ENCODE assay signal across 11 cellular contexts in genomic region chr17:40349477-40350409, GRCh38. TPM values are rescaled to one million over a fixed set of nuclear protein-coding genes. Genes with fewer than 3 reads are reported as not detected.
DNase-seq lines count a peak whose midpoint lies in the region; ATAC-seq, FAIRE-seq and TF ChIP-seq lines count a peak whose summit lies in the region.
"Had no signal": no experiment of that assay in that cellular context is flagged by ENCODE, and none has a peak within 500 bp of the region (broad histone marks: within the 10 kb centered on the region; RNA-seq: fewer than 3 reads in every experiment).

No MANE protein-coding gene starts in this region.

- H3K27me3 Mint-ChIP-seq in naive thymus-derived CD4-positive, alpha-beta T cell = no peaks in the 10 kb centered on the region

- no peaks in the 10 kb centered on the region for H3K9me3 ChIP-seq in A549
- H3K9me3 ChIP-seq in esophagus (ENCODE audit: control insufficient read depth in 2 of 2, insufficient read depth in 1 of 2, low read depth in 1 of 2, low read length in 1 of 2) = no peaks in the 10 kb centered on the region
- no peaks in the 10 kb centered on the region for H3K9me3 ChIP-seq in naive thymus-derived CD4-positive, alpha-beta T cell (ENCODE audit: control insufficient read depth in 2 of 3, low read length in 3 of 3)
- H3K9me3 ChIP-seq in ascending aorta = no peaks in the 10 kb centered on the region

- H3K4me2 ChIP-seq in A549 = peak overlapping the region; percentile 12; the same call in 1 of the 3 replicates

- H3K27ac Mint-ChIP-seq in naive thymus-derived CD4-positive, alpha-beta T cell = peak overlapping the region in 8 of 9 donors; percentile 25 to 90 (median 65)

- WGBS in A549 (ENCODE audit: missing lambda C conversion rate) = 79% methylated on average over 23 of the region's 23 CpGs
- 28 to 49% methylated on average over 23 of the region's 23 CpGs for WGBS in esophagus, 2 donors

- H3K4me1 ChIP-seq in A549 (peaks cover 92% of the 10 kb centered on the region), esophagus (ENCODE audit: control insufficient read depth in 2 of 2, insufficient read depth in 2 of 2, low read length in 1 of 2) (peaks cover 10 to 40% of the 10 kb centered on the region in 2 donors), ascending aorta (peaks cover 29 to 50% of the 10 kb centered on the region in 2 donors)
- peaks cover 30 to 34% of the 10 kb centered on the region in 2 donors for H3K4me1 ChIP-seq in naive thymus-derived CD4-positive, alpha-beta T cell (ENCODE audit: control insufficient read depth in 2 of 2, insufficient read depth in 2 of 2, low read length in 2 of 2)

- no peak for ATAC-seq in A549
- ATAC-seq in naive thymus-derived CD4-positive, alpha-beta T cell = no peak

- no peak for DNase-seq in A549 (ENCODE audit: low read depth in 1 of 2, low spot score in 1 of 2)
- DNase-seq in NCI-H226 = peak; percentile 42
- DNase-seq in naive thymus-derived CD4-positive, alpha-beta T cell = no peak
- DNase-seq in UCSD-AML1 (lab: John Stamatoyannopoulos, UW; ENCODE audit: unreplicated experiment) = no peak
- DNase-seq in stimulated activated CD4-positive, alpha-beta T cell treated with anti-CD3 and anti-CD28 coated beads, Interleukin-4, amount 100 ng/mL, for 1 hour = no peak
- no peak for DNase-seq in stimulated activated CD4-positive, alpha-beta T cell treated with anti-CD3 and anti-CD28 coated beads, Interleukin-12 subunit alpha, Interleukin-12 subunit beta, amount 100 ng/mL, for 4 hours
- DNase-seq in ascending aorta (ENCODE audit: low spot score in 2 of 2) = no peak
- DNase-seq: NCI-H2081 treated with DMSO at 0.1 percent for 48 hours had no signal

- no peak for TF ChIP-seq EP300 in A549 (IDR thresholded peaks at IDR 0.05)

- peaks cover 14 to 63% (median 44%) of the 10 kb centered on the region in 7 donors for H3K4me1 Mint-ChIP-seq in naive thymus-derived CD4-positive, alpha-beta T cell

- no peak for FAIRE-seq in A549 (lab: Jason Lieb, UNC)
- FAIRE-seq: D721Med had no signal

- H3K36me3 ChIP-seq in esophagus (ENCODE audit: control insufficient read depth in 2 of 2, insufficient read depth in 2 of 2, low read length in 1 of 2) (peaks cover 6 to 16% of the 10 kb centered on the region in 2 donors), ascending aorta (peaks cover 30 to 51% of the 10 kb centered on the region in 2 donors)
- peaks cover 2 to 58% (median 4%) of the 10 kb centered on the region in 3 experiments for H3K36me3 ChIP-seq in naive thymus-derived CD4-positive, alpha-beta T cell (ENCODE audit: control insufficient read depth in 2 of 3, insufficient read depth in 3 of 3, low read length in 3 of 3)

- no peaks in the 10 kb centered on the region for H3K9me3 Mint-ChIP-seq in naive thymus-derived CD4-positive, alpha-beta T cell

- POLR2A ChIA-PET in A549 (lab: Yijun Ruan, JAX) = no interaction called here
- POLR2A ChIA-PET in naive thymus-derived CD4-positive, alpha-beta T cell (lab: Charles Lee) = interaction anchor here (34.9 kb wide), 1 partner anchor 34 kb away, joined by 742 read pairs; the partner anchor contains the start of gene RARA

- peak overlapping the region in 1 of 10 donors; percentile 5 for H3K4me3 Mint-ChIP-seq in naive thymus-derived CD4-positive, alpha-beta T cell

- H3K27me3 ChIP-seq in esophagus (ENCODE audit: control insufficient read depth in 1 of 2, insufficient read depth in 2 of 2, low read length in 2 of 2) (no peaks in the 10 kb centered on the region), ascending aorta (no peaks in the 10 kb centered on the region)
- no peaks in the 10 kb centered on the region for H3K27me3 ChIP-seq in naive thymus-derived CD4-positive, alpha-beta T cell (ENCODE audit: control insufficient read depth in 2 of 2, insufficient read depth in 2 of 2, low read length in 2 of 2)

- CTCF ChIA-PET in A549 (lab: Yijun Ruan, JAX) = interaction anchor here (0.6 to 40.3 kb wide), 4 partner anchors 8 to 131 kb away, joined by 3 to 2395 read pairs (median 120); partner anchors contain the start of genes CDC6, RARA and WIPF2
- CTCF ChIA-PET in naive thymus-derived CD4-positive, alpha-beta T cell (lab: Charles Lee) = interaction anchor here (11.9 kb wide), 1 partner anchor 45 kb away, joined by 233 read pairs; no protein-coding TSS in a partner anchor

- intact Hi-C loops in naive thymus-derived CD4-positive, alpha-beta T cell (cut with micrococcal nuclease) = no loop called here
- intact Hi-C loops in ascending aorta (cut with DNase I) = no loop called here

- TF ChIP-seq CTCF in A549 (IDR thresholded peaks at IDR 0.05) (no peak), ascending aorta (IDR thresholded peaks at IDR 0.05) (no peak)

- no peak overlapping the region for H3K4me3 ChIP-seq in A549
- no peak overlapping the region for H3K4me3 ChIP-seq in esophagus (ENCODE audit: low read depth in 1 of 2, low read length in 2 of 2)
- no peak overlapping the region for H3K4me3 ChIP-seq in naive thymus-derived CD4-positive, alpha-beta T cell (ENCODE audit: low read length)
- H3K4me3 ChIP-seq in ascending aorta = no peak overlapping the region

- peaks cover 6 to 16% (median 7%) of the 10 kb centered on the region in 5 donors for H3K36me3 Mint-ChIP-seq in naive thymus-derived CD4-positive, alpha-beta T cell

- TF ChIP-seq RAD21 in A549 (conservative IDR thresholded peaks at IDR 0.05 in 1 of 2, IDR thresholded peaks at IDR 0.05 in 1 of 2) = no peak

- no peak for TF ChIP-seq POLR2A in A549 (IDR thresholded peaks at IDR 0.05; ENCODE audit: low read length)

- H3K27ac ChIP-seq in A549 (peak overlapping the region in 1 of 2 experiments; percentile 76; a peak in 2 of 6 replicates), esophagus (ENCODE audit: low read depth in 2 of 2, low read length in 1 of 2) (peak overlapping the region; percentile 44 to 77), ascending aorta (peak overlapping the region in 1 of 2 donors; percentile 7)
- H3K27ac ChIP-seq in naive thymus-derived CD4-positive, alpha-beta T cell (ENCODE audit: low read depth, low read length) = no peak overlapping the region
- H3K27ac ChIP-seq: VCaP had no signal

TF ChIP-seq in A549, 52 proteins besides CTCF, POLR2A, EP300 and RAD21:
- TF ChIP-seq SMC3 (IDR thresholded peaks at IDR 0.05) = no peak
- no peak for TF ChIP-seq RFX5 (IDR thresholded peaks at IDR 0.05)
- TF ChIP-seq RNF2 (IDR thresholded peaks at IDR 0.05; ENCODE audit: borderline replicate concordance, low read depth) = no peak
- no peak for TF ChIP-seq PHF8 (IDR thresholded peaks at IDR 0.05; ENCODE audit: borderline replicate concordance, low read depth)
- no peak for TF ChIP-seq FOSL2 (IDR thresholded peaks at IDR 0.05)
- no peak for TF ChIP-seq FOSL2 (CRISPR knock-in tag; IDR thresholded peaks at IDR 0.05)
- no peak for TF ChIP-seq JUNB (IDR thresholded peaks at IDR 0.05)
- no peak for TF ChIP-seq KDM5A (IDR thresholded peaks at IDR 0.05)

RNA-seq across cellular contexts. Expression of gene GJD3, which starts 14.8 kb away (rescaled TPM):
- polyA plus RNA-seq in A549 (2011; rRNA removed) (0.09 TPM in 1 of 2 replicates, not detected in the other), A549 (2017; fragmentation: RNase III; extraction: RNeasy Plus Mini Kit Qiagen cat#74134 plus additional on column Dnase treatment) (0.40 to 1.2 TPM (median 0.70 TPM) in 3 replicates), esophagus (1 to 10 TPM in 1 of 2 donors, under 1 TPM in 1; 0.68 to 1.0 TPM)
- 0.21 and 0.41 TPM in 2 replicates for polyA plus RNA-seq in A549 (2012; cell fraction: cytosol; rRNA removed)
- 0.36 and 0.82 TPM in 2 replicates for polyA plus RNA-seq in A549 (2012; cell fraction: nucleus; rRNA removed)
- not detected in 2 replicates for polyA minus RNA-seq in A549 (2011; rRNA and poly(A)+ RNA removed)
- under 1 TPM in 1 of 5 experiments, not detected in 4; 0.27 TPM for total RNA-seq in naive thymus-derived CD4-positive, alpha-beta T cell
- polyA plus RNA-seq in naive thymus-derived CD4-positive, alpha-beta T cell = not detected
- not detected for total RNA-seq in ascending aorta

RNA-seq across cellular contexts. Expression of gene RARA, which starts 40.8 kb away (rescaled TPM):
- polyA plus RNA-seq in A549 (2011; rRNA removed) = 8.6 and 9.9 TPM in 2 replicates
- 6.5 and 11.0 TPM in 2 replicates for polyA plus RNA-seq in A549 (2012; cell fraction: cytosol; rRNA removed)
- polyA plus RNA-seq in A549 (2012; cell fraction: nucleus; rRNA removed) = 17.6 and 21.1 TPM in 2 replicates
- polyA plus RNA-seq in A549 (2017; fragmentation: RNase III; extraction: RNeasy Plus Mini Kit Qiagen cat#74134 plus additional on column Dnase treatment) = 17.2 to 18.5 TPM (median 17.9 TPM) in 3 replicates
- polyA minus RNA-seq in A549 (2011; rRNA and poly(A)+ RNA removed) = 11.6 and 12.9 TPM in 2 replicates
- polyA plus RNA-seq in esophagus = 1 to 10 TPM; 5.2 to 6.6 TPM
- total RNA-seq in naive thymus-derived CD4-positive, alpha-beta T cell = 100 to 1,000 TPM in 1 of 5 experiments, 10 to 100 TPM in 4; 40.0 to 115 (median 43.8) TPM
- polyA plus RNA-seq in naive thymus-derived CD4-positive, alpha-beta T cell = 10 to 100 TPM in 1 of 2 donors, 1 to 10 TPM in 1; 6.7 to 16.5 TPM
- 77.3 TPM for total RNA-seq in ascending aorta
